8 cellular contexts compared by ENCODE assay signal in the genomic region with DNA sequence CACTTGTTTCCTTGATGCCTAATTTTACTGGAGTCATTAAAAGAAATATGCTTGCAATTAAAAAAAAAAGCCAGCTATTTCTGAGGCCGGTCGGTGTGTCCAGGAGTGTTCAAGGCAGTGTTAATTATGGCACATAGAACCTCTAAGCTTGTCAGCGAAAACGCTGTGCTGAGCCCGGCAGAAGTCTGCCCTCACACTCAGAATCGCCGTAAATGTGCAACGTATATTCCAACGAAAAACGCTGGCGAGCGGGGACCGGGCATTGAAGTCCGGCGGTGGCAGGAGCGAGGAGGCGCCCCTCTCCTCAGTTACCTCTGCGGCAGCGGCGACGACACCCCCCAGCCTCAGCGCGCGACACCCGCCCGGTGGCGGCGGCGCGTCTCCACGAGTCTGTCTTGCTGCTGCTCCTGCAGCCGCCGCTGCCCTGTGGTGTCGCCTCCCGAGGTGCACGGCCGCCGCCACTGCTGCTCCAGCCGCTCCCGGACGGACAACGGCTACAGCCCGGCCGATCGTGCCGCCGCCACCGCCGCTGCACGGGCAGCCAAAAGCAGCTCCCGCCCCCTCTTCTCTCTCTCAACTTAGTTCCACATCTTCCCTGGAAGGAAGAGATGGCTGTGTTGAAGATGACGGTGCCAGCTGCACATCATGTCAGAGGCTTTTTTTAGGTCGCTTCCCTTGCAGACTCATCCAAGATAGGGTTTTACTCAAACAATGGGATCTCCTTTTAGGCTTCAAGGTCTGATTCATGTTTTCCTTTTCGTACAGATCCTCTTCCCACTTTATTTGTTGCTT. TPM values are rescaled to one million over a fixed set of nuclear protein-coding genes. Genes with fewer than 3 reads are reported as not detected.
DNase-seq lines count a peak whose midpoint lies in the region; ATAC-seq and TF ChIP-seq lines count a peak whose summit lies in the region.

No MANE protein-coding gene starts in this region.

- peaks cover 0 to 19% (median 7%) of the 10 kb centered on the region in 11 experiments; a peak in 8 of 22 replicates for H3K36me3 ChIP-seq in BLaER1 treated with 17β-estradiol and CSF1 and Interleukin-3, amounts not matched to agents 10 nM and 100 nM
- H3K36me3 ChIP-seq in heart left ventricle, result no peaks in the 10 kb centered on the region
- no peaks in the 10 kb centered on the region for H3K36me3 ChIP-seq in parathyroid adenoma (ENCODE audit: control insufficient read depth, insufficient read depth, low read length)

- no peaks in the 10 kb centered on the region for H3K9me3 Mint-ChIP-seq in activated T-helper 17 cell treated with anti-CD3 and anti-CD28 coated beads, Interleukin-2, amount 50 U/mL, for 72 hours

- peak overlapping the region; percentile 56 for H2AFZ ChIP-seq in parathyroid adenoma

- peaks cover 0 to 32% (median 16%) of the 10 kb centered on the region in 10 experiments; a peak in 10 of 20 replicates for H3K4me1 ChIP-seq in BLaER1 treated with 17β-estradiol and CSF1 and Interleukin-3, amounts not matched to agents 10 nM and 100 nM
- peaks cover 6 to 64% (median 48%) of the 10 kb centered on the region in 12 donors for H3K4me1 ChIP-seq in heart left ventricle
- peaks cover 12% of the 10 kb centered on the region for H3K4me1 ChIP-seq in parathyroid adenoma

- H3K9ac ChIP-seq in BLaER1 treated with 17β-estradiol and CSF1 and Interleukin-3, amounts not matched to agents 10 nM and 100 nM, result no peak overlapping the region
- H3K9ac ChIP-seq in parathyroid adenoma, result no peak overlapping the region

- peak overlapping the region in 8 of 11 experiments; percentile 14 to 60 (median 45); a peak in 13 of 22 replicates for H3K4me2 ChIP-seq in BLaER1 treated with 17β-estradiol and CSF1 and Interleukin-3, amounts not matched to agents 10 nM and 100 nM
- no peak overlapping the region for H3K4me2 ChIP-seq in parathyroid adenoma (ENCODE audit: low read length)

- peaks cover 6% of the 10 kb centered on the region for H3K79me2 ChIP-seq in parathyroid adenoma

- no peak overlapping the region for H3K27ac Mint-ChIP-seq in activated T-helper 17 cell treated with anti-CD3 and anti-CD28 coated beads, Interleukin-2, amount 50 U/mL, for 72 hours

- ATAC-seq in activated T-helper 17 cell treated with anti-CD3 and anti-CD28 coated beads, Interleukin-2, amount 50 U/mL, for 72 hours (replicated peaks), result no peak
- ATAC-seq in heart left ventricle, result peak; percentile 54 to 75 (median 66)

- H3K4me1 Mint-ChIP-seq in activated T-helper 17 cell treated with anti-CD3 and anti-CD28 coated beads, Interleukin-2, amount 50 U/mL, for 72 hours, result no peaks in the 10 kb centered on the region

- intact Hi-C loops in heart left ventricle (cut with DNase I), result loop anchor here in 6 of 10 donors (2.0 to 5.0 kb wide), 4 partner anchors 53 to 73 kb away; a partner anchor contains a TSS

- peaks cover 7% of the 10 kb centered on the region for H3K36me3 Mint-ChIP-seq in activated T-helper 17 cell treated with anti-CD3 and anti-CD28 coated beads, Interleukin-2, amount 50 U/mL, for 72 hours (ENCODE audit: low read depth)

- TF ChIP-seq CTCF in heart left ventricle (IDR thresholded peaks at IDR 0.05) (peak in 4 of 12 donors; percentile 5 to 42 (median 32)), parathyroid adenoma (IDR thresholded peaks at IDR 0.05) (no peak), GM20000 (IDR thresholded peaks at IDR 0.05; ENCODE audit: extremely low read depth, missing control alignments) (no peak)

- peaks cover 22 to 44% (median 38%) of the 10 kb centered on the region in 11 experiments for H3K27me3 ChIP-seq in BLaER1 treated with 17β-estradiol and CSF1 and Interleukin-3, amounts not matched to agents 10 nM and 100 nM
- H3K27me3 ChIP-seq in heart left ventricle (peaks cover 0 to 8% (median 0%) of the 10 kb centered on the region in 9 donors), parathyroid adenoma (ENCODE audit: control insufficient read depth, insufficient read depth, low read length) (no peaks in the 10 kb centered on the region)

- H3K9me3 ChIP-seq in BLaER1 treated with 17β-estradiol and CSF1 and Interleukin-3, amounts not matched to agents 10 nM and 100 nM (replicated peaks in 1 of 11), result peaks cover 5 to 27% (median 19%) of the 10 kb centered on the region in 11 experiments
- H3K9me3 ChIP-seq in heart left ventricle (no peaks in the 10 kb centered on the region), parathyroid adenoma (ENCODE audit: control insufficient read depth, low read length) (no peaks in the 10 kb centered on the region)

- peaks cover 26% of the 10 kb centered on the region for H3K27me3 Mint-ChIP-seq in activated T-helper 17 cell treated with anti-CD3 and anti-CD28 coated beads, Interleukin-2, amount 50 U/mL, for 72 hours

- H4K20me1 ChIP-seq in BLaER1 treated with 17β-estradiol and CSF1 and Interleukin-3, amounts not matched to agents 10 nM and 100 nM, result peaks cover 0 to 55% (median 14%) of the 10 kb centered on the region in 11 experiments; a peak in 17 of 22 replicates

- peak overlapping the region; percentile 25 for H3K4me3 Mint-ChIP-seq in activated T-helper 17 cell treated with anti-CD3 and anti-CD28 coated beads, Interleukin-2, amount 50 U/mL, for 72 hours

- no peak overlapping the region for H3K27ac ChIP-seq in BLaER1 treated with 17β-estradiol and CSF1 and Interleukin-3, amounts not matched to agents 10 nM and 100 nM
- H3K27ac ChIP-seq in heart left ventricle (peak overlapping the region; percentile 55 to 85 (median 76)), parathyroid adenoma (no peak overlapping the region)

- TF ChIP-seq POLR2A in heart left ventricle (IDR thresholded peaks at IDR 0.05), result no peak

- 1 to 4% (median 3%) methylated on average over 28 to 54 of the region's 54 CpGs for WGBS in heart left ventricle, 4 donors

- DNase-seq in heart left ventricle, result peak; percentile 62 to 79 (median 66)
- no peak for DNase-seq in kidney tubule cell (ENCODE audit: low spot score)
- no peak for DNase-seq in HT-29 (ENCODE audit: low spot score)
- DNase-seq in COR-L47 (lab: John Stamatoyannopoulos, UW), result no peak
- DNase-seq in GM20000 (ENCODE audit: low spot score), result no peak

- H3K4me3 ChIP-seq in BLaER1 treated with 17β-estradiol and CSF1 and Interleukin-3, amounts not matched to agents 10 nM and 100 nM, result peak overlapping the region in 4 of 10 experiments; percentile 19 to 35 (median 28); a peak in 3 of 20 replicates
- H3K4me3 ChIP-seq in heart left ventricle (peak overlapping the region; percentile 28 to 68 (median 54)), parathyroid adenoma (ENCODE audit: low read depth, low read length) (no peak overlapping the region)

RNA-seq across cellular contexts. Expression of a gene that starts 56.0 kb away (rescaled TPM):
- 10 to 100 TPM in 1 of 2 donors, 1 to 10 TPM in 1; 7.6 to 26.2 TPM for total RNA-seq in activated T-helper 17 cell treated with anti-CD3 and anti-CD28 coated beads, Interleukin-2, amount 50 U/mL, for 72 hours
- total RNA-seq in heart left ventricle, result 10 to 100 TPM; 23.4 to 56.9 (median 34.3) TPM
- polyA plus RNA-seq in heart left ventricle, result 10 to 100 TPM; 11.9 to 18.5 TPM
- not detected in 2 replicates for total RNA-seq in HT-29 (2014; rRNA removed; shearing (Covaris generic))

Comparison
In these comparisons a context has a peak if more than half of its experiments do, and no peak if none do; other contexts are left out.
1. H3K27ac ChIP-seq: peak in heart left ventricle (12 of 12); none in BLaER1 treated with 17β-estradiol and CSF1 and Interleukin-3, amounts not matched to agents 10 nM and 100 nM (0 of 11) and parathyroid adenoma (single experiment).
2. DNase-seq: peak in heart left ventricle (5 of 5); none in kidney tubule cell (single experiment), HT-29 (single experiment), COR-L47 (single experiment) and GM20000 (single experiment).